9 cellular contexts compared by ENCODE assay signal in genomic region chr3:11306815-11307589, GRCh38. TPM values are rescaled to one million over a fixed set of nuclear protein-coding genes. Genes with fewer than 3 reads are reported as not detected.
DNase-seq lines count a peak whose midpoint lies in the region; ATAC-seq and TF ChIP-seq lines count a peak whose summit lies in the region.
"Had no signal": no experiment of that assay in that cellular context is flagged by ENCODE, and none has a peak within 500 bp of the region (broad histone marks: within the 10 kb centered on the region; RNA-seq: fewer than 3 reads in every experiment).

No MANE protein-coding gene starts in this region.

- TF ChIP-seq CTCF in lower lobe of right lung (IDR thresholded peaks at IDR 0.05) (no peak), colonic mucosa (IDR thresholded peaks at IDR 0.05) (no peak)

- intact Hi-C loops in lower lobe of right lung (cut with DNase I) (no loop called here), colonic mucosa (cut with DNase I) (no loop called here)

- H3K4me2 ChIP-seq in BLaER1, result peak overlapping the region; percentile 21; the same call in 1 of the 2 replicates

- no peaks in the 10 kb centered on the region for H3K27me3 ChIP-seq in BLaER1
- H3K27me3 ChIP-seq in lower lobe of right lung (ENCODE audit: low read depth), result no peaks in the 10 kb centered on the region
- no peaks in the 10 kb centered on the region for H3K27me3 ChIP-seq in colonic mucosa

- H3K4me3 ChIP-seq in BLaER1 (no peak overlapping the region), lower lobe of right lung (no peak overlapping the region), colonic mucosa (no peak overlapping the region)

- no peak overlapping the region for H3K4me3 Mint-ChIP-seq in activated T-cell treated with anti-CD3 and anti-CD28 coated beads, Interleukin-2, amount 50 U/mL, for 24 hours

- peak; percentile 52 for ATAC-seq in GM21529 (IDR thresholded peaks at IDR 0.05; ENCODE audit: unreplicated experiment)
- peak in 1 of 2 donors; percentile 14 for ATAC-seq in lower lobe of right lung

- H3K27me3 Mint-ChIP-seq in activated T-cell treated with anti-CD3 and anti-CD28 coated beads, Interleukin-2, amount 50 U/mL, for 24 hours, result no peaks in the 10 kb centered on the region

- H3K4me1 ChIP-seq in BLaER1 (peaks cover 24% of the 10 kb centered on the region), lower lobe of right lung (peaks cover 24% of the 10 kb centered on the region), colonic mucosa (no peaks in the 10 kb centered on the region)

- DNase-seq in activated T-cell treated with anti-CD3 and anti-CD28 coated beads, Interleukin-2, amount 50 U/mL, for 24 hours, result peak; percentile 47
- DNase-seq in lower lobe of right lung (no peak), AML-193 (lab: John Stamatoyannopoulos, UW) (no peak), HT-29 (ENCODE audit: low spot score) (no peak), colonic mucosa (no peak), midbrain (lab: John Stamatoyannopoulos, UW) (no peak)
- DNase-seq: mesendoderm had no signal

- H3K36me3 Mint-ChIP-seq in activated T-cell treated with anti-CD3 and anti-CD28 coated beads, Interleukin-2, amount 50 U/mL, for 24 hours (ENCODE audit: low read depth), result peaks cover 93% of the 10 kb centered on the region

- H3K27ac ChIP-seq in BLaER1 (no peak overlapping the region), lower lobe of right lung (peak overlapping the region; percentile 44), colonic mucosa (no peak overlapping the region)

- peaks cover 90% of the 10 kb centered on the region for H3K36me3 ChIP-seq in BLaER1
- H3K36me3 ChIP-seq in lower lobe of right lung, result peaks cover 77% of the 10 kb centered on the region
- H3K36me3 ChIP-seq in colonic mucosa, result peaks cover 6% of the 10 kb centered on the region

- H3K27ac Mint-ChIP-seq in activated T-cell treated with anti-CD3 and anti-CD28 coated beads, Interleukin-2, amount 50 U/mL, for 24 hours, result peak overlapping the region; percentile 84

- no peaks in the 10 kb centered on the region for H4K20me1 ChIP-seq in BLaER1

- no peaks in the 10 kb centered on the region for H3K9me3 ChIP-seq in BLaER1
- no peaks in the 10 kb centered on the region for H3K9me3 ChIP-seq in lower lobe of right lung
- no peaks in the 10 kb centered on the region for H3K9me3 ChIP-seq in colonic mucosa

- H3K9ac ChIP-seq in BLaER1 (no peak overlapping the region), colonic mucosa (ENCODE audit: low read depth in 2 of 2, low read length in 2 of 2) (no peak overlapping the region)

- H3K9me3 Mint-ChIP-seq in activated T-cell treated with anti-CD3 and anti-CD28 coated beads, Interleukin-2, amount 50 U/mL, for 24 hours, result no peaks in the 10 kb centered on the region

- H3K4me1 Mint-ChIP-seq in activated T-cell treated with anti-CD3 and anti-CD28 coated beads, Interleukin-2, amount 50 U/mL, for 24 hours (ENCODE audit: low read depth), result peaks cover 33% of the 10 kb centered on the region

RNA-seq across cellular contexts. Expression of gene ATG7, which starts 34.8 kb away (rescaled TPM):
- total RNA-seq in lower lobe of right lung (61.7 TPM), colonic mucosa (10 to 100 TPM; 31.9 to 32.0 TPM)
- 11.4 and 17.4 TPM in 2 replicates for total RNA-seq in HT-29 (2014; rRNA removed; shearing (Covaris generic))
